Comparison of ENCODE assay signal across 8 cellular contexts in genomic region chr3:138082085-138082991, GRCh38. TPM values are rescaled to one million over a fixed set of nuclear protein-coding genes. Genes with fewer than 3 reads are reported as not detected.
A peak's percentile ranks its signal among the peaks of the same experiment; 100 is the strongest.
DNase-seq lines count a peak whose midpoint lies in the region; ATAC-seq and TF ChIP-seq lines count a peak whose summit lies in the region.

No MANE protein-coding gene starts in this region.

- H3K4me1 Mint-ChIP-seq in T-helper 2 cell treated with Interferon-gamma antibody and Interleukin-4, amounts not matched to agents 5 μg/mL and 100 μg/mL, for 36 hours (ENCODE audit: low read depth), result peaks cover 27% of the 10 kb centered on the region

- H3K4me3 Mint-ChIP-seq in T-helper 2 cell treated with Interferon-gamma antibody and Interleukin-4, amounts not matched to agents 5 μg/mL and 100 μg/mL, for 36 hours, result peak overlapping the region; percentile 61

- no peak for TF ChIP-seq CTCF in vagina (IDR thresholded peaks at IDR 0.05)

- in situ Hi-C loops in G401 (cut with HindIII; ENCODE audit: low sequenced_read_pairs), result no loop called here

- H3K27me3 ChIP-seq in vagina, result no peaks in the 10 kb centered on the region

- no peaks in the 10 kb centered on the region for H3K36me3 Mint-ChIP-seq in T-helper 2 cell treated with Interferon-gamma antibody and Interleukin-4, amounts not matched to agents 5 μg/mL and 100 μg/mL, for 36 hours (ENCODE audit: low read depth)

- peak; percentile 90 for DNase-seq in EH (ENCODE audit: low read depth)
- peak; percentile 47 for DNase-seq in T-helper 2 cell treated with Interferon-gamma antibody and Interleukin-4, amounts not matched to agents 5 μg/mL and 100 μg/mL, for 36 hours (ENCODE audit: low spot score)
- DNase-seq in left ventricle myocardium superior, result no peak
- DNase-seq in vagina (ENCODE audit: extremely low spot score in 2 of 2), result no peak
- no peak for DNase-seq in G401 (ENCODE audit: low spot score)

- ATAC-seq in HG02973 (IDR thresholded peaks at IDR 0.05; ENCODE audit: unreplicated experiment), result peak; percentile 79
- peak; percentile 81 for ATAC-seq in left ventricle myocardium superior
- no peak for ATAC-seq in GM21717 (IDR thresholded peaks at IDR 0.05; ENCODE audit: unreplicated experiment)
- no peak for ATAC-seq in HG02884 (IDR thresholded peaks at IDR 0.05; ENCODE audit: unreplicated experiment)

- H3K36me3 ChIP-seq in vagina, result peaks cover 0 to 27% of the 10 kb centered on the region in 2 donors

- intact Hi-C loops in left ventricle myocardium superior (cut with micrococcal nuclease), result no loop called here
- intact Hi-C loops in vagina (cut with DNase I), result no loop called here

- H3K9me3 ChIP-seq in vagina, result no peaks in the 10 kb centered on the region

- H3K9me3 Mint-ChIP-seq in T-helper 2 cell treated with Interferon-gamma antibody and Interleukin-4, amounts not matched to agents 5 μg/mL and 100 μg/mL, for 36 hours, result no peaks in the 10 kb centered on the region

- peak overlapping the region; percentile 58 for H3K27ac Mint-ChIP-seq in T-helper 2 cell treated with Interferon-gamma antibody and Interleukin-4, amounts not matched to agents 5 μg/mL and 100 μg/mL, for 36 hours

- peaks cover 10% of the 10 kb centered on the region for H3K27me3 Mint-ChIP-seq in T-helper 2 cell treated with Interferon-gamma antibody and Interleukin-4, amounts not matched to agents 5 μg/mL and 100 μg/mL, for 36 hours (ENCODE audit: low read depth)

- peaks cover 17% of the 10 kb centered on the region for H3K4me1 ChIP-seq in vagina

- H3K27ac ChIP-seq in vagina, result peak overlapping the region; percentile 65

- no peak for TF ChIP-seq POLR2A in vagina (IDR thresholded peaks at IDR 0.05)

- peak overlapping the region; percentile 4 to 6 for H3K4me3 ChIP-seq in vagina

RNA-seq across cellular contexts. Expression of gene DZIP1L, which starts 33.1 kb away (rescaled TPM):
- total RNA-seq in left ventricle myocardium superior (5.7 TPM), vagina (27.5 TPM)
- 16.2 and 17.8 TPM in 2 replicates for total RNA-seq in G401 (2014; rRNA removed; shearing (Covaris generic))

RNA-seq across cellular contexts. Expression of gene A4GNT, which starts 49.9 kb away (rescaled TPM):
- not detected for total RNA-seq in left ventricle myocardium superior
- not detected for total RNA-seq in vagina
- total RNA-seq in G401 (2014; rRNA removed; shearing (Covaris generic)), result not detected in 2 replicates

Comparison
In these comparisons a context has a peak if more than half of its experiments do, and no peak if none do; other contexts are left out.
1. DNase-seq: peak in EH (single experiment) and T-helper 2 cell treated with Interferon-gamma antibody and Interleukin-4, amounts not matched to agents 5 μg/mL and 100 μg/mL, for 36 hours (single experiment); none in left ventricle myocardium superior (single experiment), vagina (0 of 2) and G401 (single experiment).
2. ATAC-seq: peak in HG02973 (single experiment) and left ventricle myocardium superior (single experiment); none in GM21717 (single experiment) and HG02884 (single experiment).